ENCODE assay signal across 1 cellular context in the genomic region with DNA sequence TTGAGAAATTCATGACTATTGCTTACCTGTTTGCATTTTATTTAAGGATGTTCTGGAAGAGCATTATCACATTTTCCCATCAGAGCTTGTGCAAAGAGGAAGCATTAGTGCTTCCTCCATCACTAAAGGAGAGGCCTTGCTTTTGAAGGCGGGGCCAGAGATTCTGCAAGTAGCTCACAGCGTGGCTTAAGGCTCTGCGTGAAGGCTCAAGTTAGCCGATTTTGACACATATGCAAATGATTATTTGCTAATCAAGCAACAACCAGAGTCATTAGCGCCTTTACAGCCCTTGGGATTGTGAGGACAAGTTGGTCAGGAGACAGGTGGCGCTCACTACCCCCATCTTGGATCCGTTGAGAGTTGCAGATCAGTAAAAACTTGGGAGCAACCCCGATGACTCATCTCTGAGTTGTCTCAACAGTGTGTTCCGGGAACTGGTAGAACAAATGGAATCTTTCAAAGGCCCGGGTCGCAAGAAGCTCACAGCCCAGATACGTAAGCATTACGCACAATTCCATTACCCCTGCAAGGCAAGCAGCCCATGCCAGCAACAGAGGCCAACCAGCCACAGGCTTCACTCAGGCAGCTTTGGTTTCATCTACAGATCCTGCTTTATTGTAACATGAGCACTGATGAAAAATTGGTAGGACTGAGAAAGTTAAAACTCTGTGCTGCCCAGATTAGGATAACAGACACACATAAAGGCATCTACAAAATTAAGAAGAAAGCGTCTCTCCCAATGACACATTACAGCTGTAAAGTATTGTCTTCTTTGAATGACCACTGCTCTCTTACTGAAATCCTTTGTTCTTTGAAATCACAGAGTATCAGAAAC.
TF ChIP-seq lines count a peak whose summit lies in the region.

No MANE protein-coding gene starts in this region.

TF ChIP-seq in HepG2, 621 proteins besides CTCF, POLR2A, EP300 and RAD21 (continued from another document and continues in another):
- TF ChIP-seq, protein P1, sequence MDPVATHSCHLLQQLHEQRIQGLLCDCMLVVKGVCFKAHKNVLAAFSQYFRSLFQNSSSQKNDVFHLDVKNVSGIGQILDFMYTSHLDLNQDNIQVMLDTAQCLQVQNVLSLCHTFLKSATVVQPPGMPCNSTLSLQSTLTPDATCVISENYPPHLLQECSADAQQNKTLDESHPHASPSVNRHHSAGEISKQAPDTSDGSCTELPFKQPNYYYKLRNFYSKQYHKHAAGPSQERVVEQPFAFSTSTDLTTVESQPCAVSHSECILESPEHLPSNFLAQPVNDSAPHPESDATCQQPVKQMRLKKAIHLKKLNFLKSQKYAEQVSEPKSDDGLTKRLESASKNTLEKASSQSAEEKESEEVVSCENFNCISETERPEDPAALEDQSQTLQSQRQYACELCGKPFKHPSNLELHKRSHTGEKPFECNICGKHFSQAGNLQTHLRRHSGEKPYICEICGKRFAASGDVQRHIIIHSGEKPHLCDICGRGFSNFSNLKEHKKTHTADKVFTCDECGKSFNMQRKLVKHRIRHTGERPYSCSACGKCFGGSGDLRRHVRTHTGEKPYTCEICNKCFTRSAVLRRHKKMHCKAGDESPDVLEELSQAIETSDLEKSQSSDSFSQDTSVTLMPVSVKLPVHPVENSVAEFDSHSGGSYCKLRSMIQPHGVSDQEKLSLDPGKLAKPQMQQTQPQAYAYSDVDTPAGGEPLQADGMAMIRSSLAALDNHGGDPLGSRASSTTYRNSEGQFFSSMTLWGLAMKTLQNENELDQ (CRISPR knock-in tag; IDR thresholded peaks at IDR 0.05; ENCODE audit: borderline replicate concordance), result no peak
- TF ChIP-seq RFXAP (CRISPR knock-in tag; IDR thresholded peaks at IDR 0.05; ENCODE audit: borderline replicate concordance), result no peak
- TF ChIP-seq, protein P2, sequence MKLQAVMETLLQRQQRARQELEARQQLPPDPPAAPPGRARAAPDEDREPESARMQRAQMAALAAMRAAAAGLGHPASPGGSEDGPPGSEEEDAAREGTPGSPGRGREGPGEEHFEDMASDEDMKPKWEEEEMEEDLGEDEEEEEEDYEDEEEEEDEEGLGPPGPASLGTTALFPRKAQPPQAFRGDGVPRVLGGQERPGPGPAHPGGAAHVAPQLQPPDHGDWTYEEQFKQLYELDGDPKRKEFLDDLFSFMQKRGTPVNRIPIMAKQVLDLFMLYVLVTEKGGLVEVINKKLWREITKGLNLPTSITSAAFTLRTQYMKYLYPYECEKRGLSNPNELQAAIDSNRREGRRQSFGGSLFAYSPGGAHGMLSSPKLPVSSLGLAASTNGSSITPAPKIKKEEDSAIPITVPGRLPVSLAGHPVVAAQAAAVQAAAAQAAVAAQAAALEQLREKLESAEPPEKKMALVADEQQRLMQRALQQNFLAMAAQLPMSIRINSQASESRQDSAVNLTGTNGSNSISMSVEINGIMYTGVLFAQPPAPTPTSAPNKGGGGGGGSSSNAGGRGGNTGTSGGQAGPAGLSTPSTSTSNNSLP (IDR thresholded peaks at IDR 0.05; ENCODE audit: low read depth, low read length), result peak; percentile 46; the same call in 1 of the 2 replicates
- TF ChIP-seq FOXO1 (CRISPR knock-in tag; IDR thresholded peaks at IDR 0.05), result peak; percentile 66; the same call in 1 of the 2 replicates
- no peak for TF ChIP-seq NR1H2 (CRISPR knock-in tag; IDR thresholded peaks at IDR 0.05; ENCODE audit: borderline replicate concordance, low read depth)
- TF ChIP-seq, protein P3, sequence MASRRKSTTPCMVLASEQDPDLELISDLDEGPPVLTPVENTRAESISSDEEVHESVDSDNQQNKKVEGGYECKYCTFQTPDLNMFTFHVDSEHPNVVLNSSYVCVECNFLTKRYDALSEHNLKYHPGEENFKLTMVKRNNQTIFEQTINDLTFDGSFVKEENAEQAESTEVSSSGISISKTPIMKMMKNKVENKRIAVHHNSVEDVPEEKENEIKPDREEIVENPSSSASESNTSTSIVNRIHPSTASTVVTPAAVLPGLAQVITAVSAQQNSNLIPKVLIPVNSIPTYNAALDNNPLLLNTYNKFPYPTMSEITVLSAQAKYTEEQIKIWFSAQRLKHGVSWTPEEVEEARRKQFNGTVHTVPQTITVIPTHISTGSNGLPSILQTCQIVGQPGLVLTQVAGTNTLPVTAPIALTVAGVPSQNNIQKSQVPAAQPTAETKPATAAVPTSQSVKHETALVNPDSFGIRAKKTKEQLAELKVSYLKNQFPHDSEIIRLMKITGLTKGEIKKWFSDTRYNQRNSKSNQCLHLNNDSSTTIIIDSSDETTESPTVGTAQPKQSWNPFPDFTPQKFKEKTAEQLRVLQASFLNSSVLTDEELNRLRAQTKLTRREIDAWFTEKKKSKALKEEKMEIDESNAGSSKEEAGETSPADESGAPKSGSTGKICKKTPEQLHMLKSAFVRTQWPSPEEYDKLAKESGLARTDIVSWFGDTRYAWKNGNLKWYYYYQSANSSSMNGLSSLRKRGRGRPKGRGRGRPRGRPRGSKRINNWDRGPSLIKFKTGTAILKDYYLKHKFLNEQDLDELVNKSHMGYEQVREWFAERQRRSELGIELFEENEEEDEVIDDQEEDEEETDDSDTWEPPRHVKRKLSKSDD (CRISPR knock-in tag; IDR thresholded peaks at IDR 0.05; ENCODE audit: low read depth), result 0 out of 2 replicates have a peak, but pooled peaks have one; percentile 75
- TF ChIP-seq, protein P4, sequence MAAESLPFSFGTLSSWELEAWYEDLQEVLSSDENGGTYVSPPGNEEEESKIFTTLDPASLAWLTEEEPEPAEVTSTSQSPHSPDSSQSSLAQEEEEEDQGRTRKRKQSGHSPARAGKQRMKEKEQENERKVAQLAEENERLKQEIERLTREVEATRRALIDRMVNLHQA (CRISPR knock-in tag; IDR thresholded peaks at IDR 0.05), result no peak
- 0 out of 2 replicates have a peak, but pooled peaks have one; percentile 1 for TF ChIP-seq BRD4 (CRISPR knock-in tag; IDR thresholded peaks at IDR 0.05)
- TF ChIP-seq FOXA1 (IDR thresholded peaks at IDR 0.05), result no peak
- TF ChIP-seq FOXA1 (CRISPR knock-in tag; IDR thresholded peaks at IDR 0.05), result peak; percentile 55
- no peak for TF ChIP-seq NFRKB (IDR thresholded peaks at IDR 0.05)
- 0 out of 2 replicates have a peak, but pooled peaks have one; percentile 80 for TF ChIP-seq ZNF12 (CRISPR knock-in tag; IDR thresholded peaks at IDR 0.05)
- TF ChIP-seq ZFP82 (CRISPR knock-in tag; IDR thresholded peaks at IDR 0.05; ENCODE audit: borderline replicate concordance), result 0 out of 2 replicates have a peak, but pooled peaks have one; percentile 1
- TF ChIP-seq, protein P5, sequence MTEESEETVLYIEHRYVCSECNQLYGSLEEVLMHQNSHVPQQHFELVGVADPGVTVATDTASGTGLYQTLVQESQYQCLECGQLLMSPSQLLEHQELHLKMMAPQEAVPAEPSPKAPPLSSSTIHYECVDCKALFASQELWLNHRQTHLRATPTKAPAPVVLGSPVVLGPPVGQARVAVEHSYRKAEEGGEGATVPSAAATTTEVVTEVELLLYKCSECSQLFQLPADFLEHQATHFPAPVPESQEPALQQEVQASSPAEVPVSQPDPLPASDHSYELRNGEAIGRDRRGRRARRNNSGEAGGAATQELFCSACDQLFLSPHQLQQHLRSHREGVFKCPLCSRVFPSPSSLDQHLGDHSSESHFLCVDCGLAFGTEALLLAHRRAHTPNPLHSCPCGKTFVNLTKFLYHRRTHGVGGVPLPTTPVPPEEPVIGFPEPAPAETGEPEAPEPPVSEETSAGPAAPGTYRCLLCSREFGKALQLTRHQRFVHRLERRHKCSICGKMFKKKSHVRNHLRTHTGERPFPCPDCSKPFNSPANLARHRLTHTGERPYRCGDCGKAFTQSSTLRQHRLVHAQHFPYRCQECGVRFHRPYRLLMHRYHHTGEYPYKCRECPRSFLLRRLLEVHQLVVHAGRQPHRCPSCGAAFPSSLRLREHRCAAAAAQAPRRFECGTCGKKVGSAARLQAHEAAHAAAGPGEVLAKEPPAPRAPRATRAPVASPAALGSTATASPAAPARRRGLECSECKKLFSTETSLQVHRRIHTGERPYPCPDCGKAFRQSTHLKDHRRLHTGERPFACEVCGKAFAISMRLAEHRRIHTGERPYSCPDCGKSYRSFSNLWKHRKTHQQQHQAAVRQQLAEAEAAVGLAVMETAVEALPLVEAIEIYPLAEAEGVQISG (CRISPR knock-in tag; IDR thresholded peaks at IDR 0.05), result peak; percentile 35; the same call in 1 of the 2 replicates
- TF ChIP-seq, protein P6, sequence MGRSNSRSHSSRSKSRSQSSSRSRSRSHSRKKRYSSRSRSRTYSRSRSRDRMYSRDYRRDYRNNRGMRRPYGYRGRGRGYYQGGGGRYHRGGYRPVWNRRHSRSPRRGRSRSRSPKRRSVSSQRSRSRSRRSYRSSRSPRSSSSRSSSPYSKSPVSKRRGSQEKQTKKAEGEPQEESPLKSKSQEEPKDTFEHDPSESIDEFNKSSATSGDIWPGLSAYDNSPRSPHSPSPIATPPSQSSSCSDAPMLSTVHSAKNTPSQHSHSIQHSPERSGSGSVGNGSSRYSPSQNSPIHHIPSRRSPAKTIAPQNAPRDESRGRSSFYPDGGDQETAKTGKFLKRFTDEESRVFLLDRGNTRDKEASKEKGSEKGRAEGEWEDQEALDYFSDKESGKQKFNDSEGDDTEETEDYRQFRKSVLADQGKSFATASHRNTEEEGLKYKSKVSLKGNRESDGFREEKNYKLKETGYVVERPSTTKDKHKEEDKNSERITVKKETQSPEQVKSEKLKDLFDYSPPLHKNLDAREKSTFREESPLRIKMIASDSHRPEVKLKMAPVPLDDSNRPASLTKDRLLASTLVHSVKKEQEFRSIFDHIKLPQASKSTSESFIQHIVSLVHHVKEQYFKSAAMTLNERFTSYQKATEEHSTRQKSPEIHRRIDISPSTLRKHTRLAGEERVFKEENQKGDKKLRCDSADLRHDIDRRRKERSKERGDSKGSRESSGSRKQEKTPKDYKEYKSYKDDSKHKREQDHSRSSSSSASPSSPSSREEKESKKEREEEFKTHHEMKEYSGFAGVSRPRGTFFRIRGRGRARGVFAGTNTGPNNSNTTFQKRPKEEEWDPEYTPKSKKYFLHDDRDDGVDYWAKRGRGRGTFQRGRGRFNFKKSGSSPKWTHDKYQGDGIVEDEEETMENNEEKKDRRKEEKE (IDR thresholded peaks at IDR 0.05), result no peak
- TF ChIP-seq, protein P7, sequence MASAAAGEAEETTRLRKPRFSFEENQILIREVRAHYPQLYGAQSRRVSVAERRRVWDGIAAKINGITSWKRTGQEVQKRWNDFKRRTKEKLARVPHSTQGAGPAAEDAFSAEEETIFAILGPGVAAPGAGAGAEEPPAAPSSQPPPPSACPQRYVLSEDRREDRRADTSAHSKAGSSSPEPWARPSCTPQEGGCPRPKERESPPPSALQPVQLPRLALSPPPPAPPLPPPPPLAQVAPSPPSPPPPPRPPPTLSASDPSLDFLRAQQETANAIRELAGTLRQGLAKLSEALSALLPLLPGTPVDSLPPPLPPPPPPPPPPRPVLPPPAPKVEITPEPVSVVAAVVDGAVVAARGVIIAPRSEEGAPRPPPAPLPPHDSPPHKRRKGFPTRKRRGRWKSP (CRISPR knock-in tag; IDR thresholded peaks at IDR 0.05), result peak; percentile 41; the same call in 1 of the 2 replicates
- no peak for TF ChIP-seq TAF15 (IDR thresholded peaks at IDR 0.05; ENCODE audit: low read depth, low read length, poor library complexity, severe bottlenecking)
- TF ChIP-seq, protein P8, sequence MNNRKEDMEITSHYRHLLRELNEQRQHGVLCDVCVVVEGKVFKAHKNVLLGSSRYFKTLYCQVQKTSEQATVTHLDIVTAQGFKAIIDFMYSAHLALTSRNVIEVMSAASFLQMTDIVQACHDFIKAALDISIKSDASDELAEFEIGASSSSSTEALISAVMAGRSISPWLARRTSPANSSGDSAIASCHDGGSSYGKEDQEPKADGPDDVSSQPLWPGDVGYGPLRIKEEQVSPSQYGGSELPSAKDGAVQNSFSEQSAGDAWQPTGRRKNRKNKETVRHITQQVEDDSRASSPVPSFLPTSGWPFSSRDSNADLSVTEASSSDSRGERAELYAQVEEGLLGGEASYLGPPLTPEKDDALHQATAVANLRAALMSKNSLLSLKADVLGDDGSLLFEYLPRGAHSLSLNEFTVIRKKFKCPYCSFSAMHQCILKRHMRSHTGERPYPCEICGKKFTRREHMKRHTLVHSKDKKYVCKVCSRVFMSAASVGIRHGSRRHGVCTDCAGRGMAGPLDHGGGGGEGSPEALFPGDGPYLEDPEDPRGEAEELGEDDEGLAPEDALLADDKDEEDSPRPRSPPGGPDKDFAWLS (CRISPR knock-in tag; IDR thresholded peaks at IDR 0.05; ENCODE audit: borderline replicate concordance), result no peak
- TF ChIP-seq ZNF263 (CRISPR knock-in tag; IDR thresholded peaks at IDR 0.05), result no peak
- TF ChIP-seq ZNF746 (CRISPR knock-in tag; IDR thresholded peaks at IDR 0.05), result no peak; the same call in 1 of the 2 replicates
- TF ChIP-seq ZNF317 (CRISPR knock-in tag; IDR thresholded peaks at IDR 0.05), result peak; percentile 65
- no peak for TF ChIP-seq ZNF720 (CRISPR knock-in tag; IDR thresholded peaks at IDR 0.05)
- no peak for TF ChIP-seq KAT2B (IDR thresholded peaks at IDR 0.05; ENCODE audit: borderline replicate concordance, low read depth, low read length)
- TF ChIP-seq ZNF550 (CRISPR knock-in tag; IDR thresholded peaks at IDR 0.05; ENCODE audit: borderline replicate concordance), result peak; percentile 76; the same call in 1 of the 2 replicates
- peak; percentile 86; the same call in 1 of the 2 replicates for TF ChIP-seq CCDC6 (CRISPR knock-in tag; IDR thresholded peaks at IDR 0.05)
